ENCODE assay signal across 10 cellular contexts in genomic region chr18:45324489-45325111, GRCh38.
DNase-seq lines count a peak whose midpoint lies in the region; ATAC-seq lines count a peak whose summit lies in the region.
"Had no signal": no experiment of that assay in that cellular context is flagged by ENCODE, and none has a peak within 500 bp of the region (broad histone marks: within the 10 kb centered on the region; RNA-seq: fewer than 3 reads in every experiment).

No MANE protein-coding gene starts in this region.

- no peak overlapping the region for H2BK15ac ChIP-seq in mesendoderm (replicated peaks; ENCODE audit: low read depth)

- H2AK5ac ChIP-seq in mesendoderm (ENCODE audit: low read length) = no peak overlapping the region

- no peaks in the 10 kb centered on the region for H3K36me3 ChIP-seq in endocrine pancreas (ENCODE audit: control insufficient read depth, insufficient read depth, low read length)
- no peaks in the 10 kb centered on the region for H3K36me3 ChIP-seq in mesendoderm (ENCODE audit: control insufficient read depth, insufficient read depth, low read length)
- H3K36me3 ChIP-seq in aorta (ENCODE audit: control insufficient read depth in 1 of 2, insufficient read depth in 2 of 2, low read length in 1 of 2) = no peaks in the 10 kb centered on the region

- WGBS in mesendoderm (ENCODE audit: extremely low coverage, insufficient coverage, low lambda C conversion rate) = no CpG with 5 or more reads among the region's 10 CpGs
- WGBS in aorta, 2 donors = 14 to 21% methylated on average over 10 of the region's 10 CpGs

- no peak overlapping the region for H2BK5ac ChIP-seq in mesendoderm (ENCODE audit: low read length)

- H3K4me1 ChIP-seq in endocrine pancreas (ENCODE audit: control insufficient read depth, insufficient read depth, low read length) (peaks cover 48% of the 10 kb centered on the region), mesendoderm (ENCODE audit: control insufficient read depth, low read depth, low read length) (peaks cover 8% of the 10 kb centered on the region), aorta (ENCODE audit: control insufficient read depth in 1 of 2, insufficient read depth in 2 of 2, low read length in 2 of 2) (peaks cover 0 to 8% of the 10 kb centered on the region in 2 donors)

- H3K79me2 ChIP-seq in mesendoderm (ENCODE audit: control insufficient read depth, insufficient read depth, low read length) = no peaks in the 10 kb centered on the region

- no peak overlapping the region for H4K5ac ChIP-seq in mesendoderm (ENCODE audit: low read length)

- H3K27ac ChIP-seq in mesendoderm (ENCODE audit: low read depth, low read length) = peak overlapping the region; percentile 33
- H3K27ac ChIP-seq in aorta (ENCODE audit: low read depth in 1 of 2, low read length in 2 of 2) = no peak overlapping the region

- no peaks in the 10 kb centered on the region for H3K79me1 ChIP-seq in mesendoderm (ENCODE audit: low read length)

- H3K9ac ChIP-seq in endocrine pancreas (ENCODE audit: control insufficient read depth, insufficient read depth, low read length) (no peak overlapping the region), mesendoderm (ENCODE audit: low read length) (no peak overlapping the region)

- no peak overlapping the region for H3K56ac ChIP-seq in mesendoderm (ENCODE audit: low read length)

- H3K9me3 ChIP-seq in endocrine pancreas (ENCODE audit: control insufficient read depth, low read length) = no peaks in the 10 kb centered on the region
- no peaks in the 10 kb centered on the region for H3K9me3 ChIP-seq in aorta (ENCODE audit: control insufficient read depth, low read length)

- H3K4me3 ChIP-seq in endocrine pancreas (ENCODE audit: control insufficient read depth, insufficient read depth, low read length) (peak overlapping the region; percentile 6), mesendoderm (ENCODE audit: low read length) (no peak overlapping the region), aorta (ENCODE audit: low read length in 2 of 2) (no peak overlapping the region)

- DNase-seq in NCI-H345 (lab: John Stamatoyannopoulos, UW) (peak; percentile 53), NCI-H345 treated with DMSO at 0.1 percent for 48 hours (lab: John Stamatoyannopoulos, UW; ENCODE audit: unreplicated experiment) (no peak), mesendoderm (peak; percentile 74), aorta (peak; percentile 75 to 84), cerebellum (ENCODE audit: low spot score) (no peak)
- DNase-seq in stimulated activated CD4-positive, alpha-beta T cell treated with anti-CD3 and anti-CD28 coated beads, Interleukin-15, amount 100 ng/mL, for 24 hours = no peak
- DNase-seq: AML-193; stimulated activated CD4-positive, alpha-beta T cell treated with anti-CD3 and anti-CD28 coated beads, Interleukin-1b, Interleukin-23, amount 100 ng/mL, for 48 hours had no signal

- peak overlapping the region; percentile 24 for H2BK120ac ChIP-seq in mesendoderm (ENCODE audit: low read depth, low read length)

- H3K27me3 ChIP-seq in endocrine pancreas (ENCODE audit: control insufficient read depth, insufficient read depth, low read length) = no peaks in the 10 kb centered on the region
- no peaks in the 10 kb centered on the region for H3K27me3 ChIP-seq in mesendoderm (ENCODE audit: insufficient read depth, low read length, poor library complexity)
- no peaks in the 10 kb centered on the region for H3K27me3 ChIP-seq in aorta (ENCODE audit: control insufficient read depth in 1 of 2, insufficient read depth in 2 of 2, low read length in 1 of 2)

- H4K8ac ChIP-seq in mesendoderm (ENCODE audit: low read depth, low read length) = no peak overlapping the region

- H3K18ac ChIP-seq in mesendoderm (ENCODE audit: low read length) = peak overlapping the region; percentile 78

- H3K4ac ChIP-seq in mesendoderm (ENCODE audit: low read depth, low read length) = no peak overlapping the region

- intact Hi-C loops in aorta (cut with DNase I) = no loop called here

- ATAC-seq in aorta (ENCODE audit: low FRiP score) (peak; percentile 71), GM21526 (IDR thresholded peaks at IDR 0.05; ENCODE audit: low FRiP score, unreplicated experiment) (no peak)

- no peak overlapping the region for H3K4me2 ChIP-seq in mesendoderm (ENCODE audit: low read length)

- H3K23ac ChIP-seq in mesendoderm (ENCODE audit: low read length) = no peak overlapping the region

Comparison
In these comparisons a context has a peak if more than half of its experiments do, and no peak if none do; other contexts are left out.
1. DNase-seq: peak in NCI-H345 (single experiment), mesendoderm (single experiment) and aorta (2 of 2); none in NCI-H345 treated with DMSO at 0.1 percent for 48 hours (single experiment), cerebellum (single experiment) and stimulated activated CD4-positive, alpha-beta T cell treated with anti-CD3 and anti-CD28 coated beads, Interleukin-15, amount 100 ng/mL, for 24 hours (single experiment).